Comparison of ENCODE assay signal across 19 cellular contexts in the genomic region with DNA sequence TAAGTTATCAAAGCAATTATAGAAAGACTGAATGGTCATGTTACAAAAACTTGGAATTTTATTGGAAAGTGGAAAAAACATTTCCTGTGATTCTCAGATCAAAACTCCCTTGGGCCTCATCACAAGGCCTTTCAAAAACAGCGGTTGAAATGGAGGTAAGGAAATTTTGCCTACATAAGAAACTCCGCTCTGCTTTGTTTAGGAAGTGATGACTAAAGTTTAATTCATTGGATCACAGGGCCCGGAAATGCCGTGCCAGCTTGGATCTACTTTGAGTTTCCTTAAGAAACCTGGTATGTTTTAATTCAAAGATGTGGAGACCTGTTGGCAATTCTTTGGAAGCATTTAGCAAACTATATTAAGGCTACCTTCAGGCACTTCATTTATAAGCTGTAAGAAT.
DNase-seq lines count a peak whose midpoint lies in the region; ATAC-seq and TF ChIP-seq lines count a peak whose summit lies in the region.
"Had no signal": no experiment of that assay in that cellular context is flagged by ENCODE, and none has a peak within 500 bp of the region (broad histone marks: within the 10 kb centered on the region; RNA-seq: fewer than 3 reads in every experiment).

No MANE protein-coding gene starts in this region.

- H3K4me3 Mint-ChIP-seq in progenitor cell of endocrine pancreas (ENCODE audit: low read depth): no peak overlapping the region
- H3K4me3 Mint-ChIP-seq in effector memory CD8-positive, alpha-beta T cell: no peak overlapping the region
- H3K4me3 Mint-ChIP-seq: CD14-positive monocyte; CD4-positive, alpha-beta memory T cell; HFFc6 had no signal

- intact Hi-C loops in Right ventricle myocardium inferior (cut with DNase I): no loop called here

- H3K79me2 ChIP-seq in GM23248 (ENCODE audit: insufficient read depth) (no peaks in the 10 kb centered on the region), OCI-LY1 (ENCODE audit: insufficient read depth, low read length) (no peaks in the 10 kb centered on the region)

- H3K36me3 Mint-ChIP-seq in progenitor cell of endocrine pancreas (ENCODE audit: insufficient read depth): no peaks in the 10 kb centered on the region
- no peaks in the 10 kb centered on the region for H3K36me3 Mint-ChIP-seq in effector memory CD8-positive, alpha-beta T cell (ENCODE audit: insufficient read depth)
- H3K36me3 Mint-ChIP-seq: CD14-positive monocyte; CD4-positive, alpha-beta memory T cell had no signal

- H3K9me3 Mint-ChIP-seq in progenitor cell of endocrine pancreas (ENCODE audit: low read depth): peaks cover 3% of the 10 kb centered on the region
- H3K9me3 Mint-ChIP-seq in effector memory CD8-positive, alpha-beta T cell: peaks cover 9 to 26% of the 10 kb centered on the region in 2 donors

- no peaks in the 10 kb centered on the region for H3K9me3 ChIP-seq in GM23248 (ENCODE audit: low read depth)
- H3K9me3 ChIP-seq in OCI-LY1 (ENCODE audit: low read length): 0 out of 2 replicates have a peak, but pooled peaks cover 3% of the 10 kb centered on the region

- H3K27me3 ChIP-seq in GM23248 (replicated peaks; ENCODE audit: insufficient read depth) (no peaks in the 10 kb centered on the region), OCI-LY1 (ENCODE audit: insufficient read depth, low read length) (no peaks in the 10 kb centered on the region)
- H3K27me3 ChIP-seq: BLaER1 had no signal

- WGBS in GM23248 (ENCODE audit: low coverage in 1 of 2, low lambda C conversion rate in 2 of 2, missing lambda C conversion rate in 2 of 2), 2 experiments: 82 to 86% methylated on average over 4 of the region's 4 CpGs

- TF ChIP-seq CTCF in OCI-LY1 (IDR thresholded peaks at IDR 0.05; ENCODE audit: low read length): no peak
- no peak for TF ChIP-seq CTCF in progenitor cell of endocrine pancreas (IDR thresholded peaks at IDR 0.05; ENCODE audit: unreplicated experiment)

- H3K4me1 ChIP-seq in GM23248 (ENCODE audit: insufficient read depth): peaks cover 10% of the 10 kb centered on the region
- peaks cover 13% of the 10 kb centered on the region for H3K4me1 ChIP-seq in OCI-LY1 (ENCODE audit: insufficient read depth, low read length, severe bottlenecking)
- H3K4me1 ChIP-seq: BLaER1 had no signal

- no peak overlapping the region for H3K27ac Mint-ChIP-seq in progenitor cell of endocrine pancreas
- no peak overlapping the region for H3K27ac Mint-ChIP-seq in effector memory CD8-positive, alpha-beta T cell
- H3K27ac Mint-ChIP-seq: CD14-positive monocyte; CD4-positive, alpha-beta memory T cell; HFFc6 had no signal

- in situ Hi-C loops in GM23248 (cut with MboI): no loop called here

- H3K27ac ChIP-seq in GM23248: no peak overlapping the region
- H3K27ac ChIP-seq in OCI-LY1 (ENCODE audit: low read depth, low read length, poor library complexity, severe bottlenecking): no peak overlapping the region
- H3K27ac ChIP-seq: BLaER1, HL-60 had no signal

- no peaks in the 10 kb centered on the region for H3K36me3 ChIP-seq in GM23248 (ENCODE audit: low read depth)
- H3K36me3 ChIP-seq in OCI-LY1 (ENCODE audit: insufficient read depth, low read length): no peaks in the 10 kb centered on the region
- H3K36me3 ChIP-seq: BLaER1 had no signal

- H3F3A ChIP-seq in GM23248 (ENCODE audit: insufficient read depth) (no peaks in the 10 kb centered on the region), OCI-LY1 (ENCODE audit: insufficient read depth, low read length) (no peaks in the 10 kb centered on the region)

- H4K20me1 ChIP-seq in GM23248 (ENCODE audit: insufficient read depth) (no peaks in the 10 kb centered on the region), OCI-LY1 (ENCODE audit: insufficient read depth, low read length) (no peaks in the 10 kb centered on the region)
- H4K20me1 ChIP-seq: BLaER1 had no signal

- H3K4me2 ChIP-seq in GM23248 (ENCODE audit: unreplicated experiment): no peak overlapping the region
- no peak overlapping the region for H3K4me2 ChIP-seq in OCI-LY1 (ENCODE audit: low read length)
- H3K4me2 ChIP-seq: BLaER1 had no signal

- H3K4me3 ChIP-seq in GM23248: no peak overlapping the region
- H3K4me3 ChIP-seq in OCI-LY1 (ENCODE audit: low read depth, low read length, poor library complexity, severe bottlenecking): no peak overlapping the region
- H3K4me3 ChIP-seq: BLaER1 had no signal

- no peaks in the 10 kb centered on the region for H3K27me3 Mint-ChIP-seq in progenitor cell of endocrine pancreas
- H3K27me3 Mint-ChIP-seq in effector memory CD8-positive, alpha-beta T cell: no peaks in the 10 kb centered on the region
- H3K27me3 Mint-ChIP-seq: CD4-positive, alpha-beta memory T cell had no signal

- H2AFZ ChIP-seq in GM23248: 0 out of 2 replicates have a peak overlapping the region, but pooled peaks have one; percentile 31
- H2AFZ ChIP-seq in OCI-LY1 (ENCODE audit: low read length): 0 out of 2 replicates have a peak overlapping the region, but pooled peaks have one; percentile 7

- H3K9ac ChIP-seq in GM23248 (no peak overlapping the region), OCI-LY1 (ENCODE audit: low read length) (no peak overlapping the region)
- H3K9ac ChIP-seq: BLaER1 had no signal

- DNase-seq in GM23248 (no peak), dermis blood vessel endothelial cell (peak; percentile 79), glomerular endothelial cell (ENCODE audit: extremely low read depth, low read depth, low spot score) (peak; percentile 12), progenitor cell of endocrine pancreas (ENCODE audit: low spot score, unreplicated experiment) (no peak), Right ventricle myocardium inferior (ENCODE audit: missing footprints) (no peak)
- no peak for DNase-seq in effector memory CD8-positive, alpha-beta T cell
- DNase-seq: 8988T; CD4-positive, alpha-beta memory T cell; DMS153; DMS79; GDM1; GOT3; H7; HFFc6 had no signal

- H3K9me2 ChIP-seq in GM23248 (ENCODE audit: insufficient read depth) (no peaks in the 10 kb centered on the region), OCI-LY1 (ENCODE audit: low read depth, low read length) (no peaks in the 10 kb centered on the region)

- no peaks in the 10 kb centered on the region for H3K4me1 Mint-ChIP-seq in progenitor cell of endocrine pancreas (ENCODE audit: low read depth)
- no peaks in the 10 kb centered on the region for H3K4me1 Mint-ChIP-seq in effector memory CD8-positive, alpha-beta T cell (ENCODE audit: low read depth in 2 of 2)
- H3K4me1 Mint-ChIP-seq: CD14-positive monocyte; CD4-positive, alpha-beta memory T cell had no signal

- no peak for ATAC-seq in Right ventricle myocardium inferior
- no peak for ATAC-seq in effector memory CD8-positive, alpha-beta T cell (replicated peaks)
- ATAC-seq: HCT116 had no signal

Comparison
In these comparisons a context has a peak if more than half of its experiments do, and no peak if none do; other contexts are left out.
1. DNase-seq: peak in dermis blood vessel endothelial cell (single experiment) and glomerular endothelial cell (single experiment); none in GM23248 (single experiment), progenitor cell of endocrine pancreas (single experiment), Right ventricle myocardium inferior (single experiment) and effector memory CD8-positive, alpha-beta T cell (0 of 3).